8 cellular contexts compared by ENCODE assay signal in genomic region chr10:100508691-100509150, GRCh38. TPM values are rescaled to one million over a fixed set of nuclear protein-coding genes. Genes with fewer than 3 reads are reported as not detected.
DNase-seq lines count a peak whose midpoint lies in the region; ATAC-seq and TF ChIP-seq lines count a peak whose summit lies in the region.

No MANE protein-coding gene starts in this region.

- H3K9me3 Mint-ChIP-seq in T-helper 2 cell treated with Interferon-gamma antibody and Interleukin-4, amounts not matched to agents 5 μg/mL and 100 μg/mL, for 36 hours, result no peaks in the 10 kb centered on the region
- no peaks in the 10 kb centered on the region for H3K9me3 Mint-ChIP-seq in naive thymus-derived CD4-positive, alpha-beta T cell

- H3K4me1 Mint-ChIP-seq in T-helper 2 cell treated with Interferon-gamma antibody and Interleukin-4, amounts not matched to agents 5 μg/mL and 100 μg/mL, for 36 hours (ENCODE audit: low read depth), result peaks cover 83% of the 10 kb centered on the region
- H3K4me1 Mint-ChIP-seq in naive thymus-derived CD4-positive, alpha-beta T cell, result peaks cover 43 to 88% (median 70%) of the 10 kb centered on the region in 7 donors

- POLR2A ChIA-PET in naive thymus-derived CD4-positive, alpha-beta T cell (lab: Charles Lee), result interaction anchor here (0.6 to 1.5 kb wide), 4 partner anchors 10 to 61 kb away, joined by 3 to 8 read pairs (median 3); partner anchors contain the start of genes HIF1AN and NDUFB8

- peaks cover 16% of the 10 kb centered on the region for H3K4me1 ChIP-seq in cardiac muscle cell (ENCODE audit: low read depth)
- peaks cover 50 to 59% of the 10 kb centered on the region in 2 donors for H3K4me1 ChIP-seq in naive thymus-derived CD4-positive, alpha-beta T cell (ENCODE audit: control insufficient read depth in 2 of 2, insufficient read depth in 2 of 2, low read length in 2 of 2)

- no peak overlapping the region for H3K27ac ChIP-seq in cardiac muscle cell
- peak overlapping the region; percentile 47 for H3K27ac ChIP-seq in naive thymus-derived CD4-positive, alpha-beta T cell (ENCODE audit: low read depth, low read length)

- peak; percentile 65 for TF ChIP-seq CTCF in cardiac muscle cell (IDR thresholded peaks at IDR 0.05; ENCODE audit: low read depth, low read length)
- TF ChIP-seq CTCF in choroid plexus epithelial cell (conservative IDR thresholded peaks at IDR 0.05; ENCODE audit: low read depth, low read length), result peak; percentile 77

- CTCF ChIA-PET in naive thymus-derived CD4-positive, alpha-beta T cell (lab: Charles Lee), result interaction anchor here (0.6 to 5.7 kb wide), 27 partner anchors 10 to 662 kb away, joined by 3 to 51 read pairs (median 4); partner anchors contain the start of genes NDUFB8 and SEC31B

- no peaks in the 10 kb centered on the region for H3K9me3 ChIP-seq in cardiac muscle cell (ENCODE audit: low read depth)
- H3K9me3 ChIP-seq in naive thymus-derived CD4-positive, alpha-beta T cell (ENCODE audit: control insufficient read depth in 2 of 3, low read length in 3 of 3), result no peaks in the 10 kb centered on the region

- H3K27ac Mint-ChIP-seq in T-helper 2 cell treated with Interferon-gamma antibody and Interleukin-4, amounts not matched to agents 5 μg/mL and 100 μg/mL, for 36 hours, result peak overlapping the region; percentile 93
- H3K27ac Mint-ChIP-seq in naive thymus-derived CD4-positive, alpha-beta T cell, result peak overlapping the region; percentile 53 to 94 (median 91)

- DNase-seq in cardiac muscle cell (ENCODE audit: low read depth in 1 of 2, low spot score in 1 of 2), result peak; percentile 47 to 66
- DNase-seq in left ventricle myocardium superior, result no peak
- peak; percentile 11 for DNase-seq in KG1 (lab: John Stamatoyannopoulos, UW)
- DNase-seq in T-helper 2 cell treated with Interferon-gamma antibody and Interleukin-4, amounts not matched to agents 5 μg/mL and 100 μg/mL, for 36 hours (ENCODE audit: low spot score), result peak; percentile 62
- DNase-seq in choroid plexus epithelial cell (ENCODE audit: low read depth), result peak; percentile 79
- DNase-seq in naive thymus-derived CD4-positive, alpha-beta T cell, result peak in 8 of 9 donors; percentile 39 to 80 (median 72)
- no peak for DNase-seq in NCI-H524 treated with DMSO at 0.1 percent for 48 hours (lab: John Stamatoyannopoulos, UW)

- ATAC-seq in left ventricle myocardium superior (no peak), GM18907 (IDR thresholded peaks at IDR 0.05; ENCODE audit: unreplicated experiment) (no peak)
- ATAC-seq in naive thymus-derived CD4-positive, alpha-beta T cell, result peak; percentile 69

- H3K27me3 Mint-ChIP-seq in T-helper 2 cell treated with Interferon-gamma antibody and Interleukin-4, amounts not matched to agents 5 μg/mL and 100 μg/mL, for 36 hours (ENCODE audit: low read depth), result no peaks in the 10 kb centered on the region
- H3K27me3 Mint-ChIP-seq in naive thymus-derived CD4-positive, alpha-beta T cell, result no peaks in the 10 kb centered on the region

- H3K36me3 ChIP-seq in cardiac muscle cell, result peaks cover 7% of the 10 kb centered on the region
- H3K36me3 ChIP-seq in naive thymus-derived CD4-positive, alpha-beta T cell (ENCODE audit: control insufficient read depth in 2 of 3, insufficient read depth in 3 of 3, low read length in 3 of 3), result peaks cover 2 to 30% (median 18%) of the 10 kb centered on the region in 3 experiments

- H3K4me3 ChIP-seq in cardiac muscle cell (no peak overlapping the region), choroid plexus epithelial cell (ENCODE audit: low read depth, low read length) (no peak overlapping the region)
- peak overlapping the region; percentile 21 for H3K4me3 ChIP-seq in naive thymus-derived CD4-positive, alpha-beta T cell (ENCODE audit: low read length)

- intact Hi-C loops in left ventricle myocardium superior (cut with micrococcal nuclease), result no loop called here
- intact Hi-C loops in naive thymus-derived CD4-positive, alpha-beta T cell (cut with micrococcal nuclease), result loop anchor here (1.0 to 2.0 kb wide), 10 partner anchors 10 to 222 kb away; partner anchors contain the start of genes BLOC1S2 (in 1 of the 2) and NDUFB8 (in 1 of the 2)

- peak overlapping the region; percentile 85 for H3K4me3 Mint-ChIP-seq in T-helper 2 cell treated with Interferon-gamma antibody and Interleukin-4, amounts not matched to agents 5 μg/mL and 100 μg/mL, for 36 hours
- H3K4me3 Mint-ChIP-seq in naive thymus-derived CD4-positive, alpha-beta T cell, result peak overlapping the region; percentile 21 to 91 (median 71)

- peaks cover 55% of the 10 kb centered on the region for H3K36me3 Mint-ChIP-seq in T-helper 2 cell treated with Interferon-gamma antibody and Interleukin-4, amounts not matched to agents 5 μg/mL and 100 μg/mL, for 36 hours (ENCODE audit: low read depth)
- peaks cover 6 to 55% (median 29%) of the 10 kb centered on the region in 5 donors for H3K36me3 Mint-ChIP-seq in naive thymus-derived CD4-positive, alpha-beta T cell

- H3K27me3 ChIP-seq in cardiac muscle cell, result no peaks in the 10 kb centered on the region
- H3K27me3 ChIP-seq in naive thymus-derived CD4-positive, alpha-beta T cell (ENCODE audit: control insufficient read depth in 2 of 2, insufficient read depth in 2 of 2, low read length in 2 of 2), result no peaks in the 10 kb centered on the region

RNA-seq across cellular contexts. Expression of gene SEC31B, which starts 10.9 kb away (rescaled TPM):
- total RNA-seq in cardiac muscle cell, result 8.0 and 13.2 TPM in 2 replicates
- 15.0 and 23.1 TPM in 2 replicates for polyA plus RNA-seq in cardiac muscle cell
- 8.5 TPM for total RNA-seq in left ventricle myocardium superior
- total RNA-seq in naive thymus-derived CD4-positive, alpha-beta T cell, result 100 to 1,000 TPM in 1 of 5 experiments, 10 to 100 TPM in 4; 61.7 to 295 (median 65.1) TPM
- 1 to 10 TPM; 1.1 to 1.8 TPM for polyA plus RNA-seq in naive thymus-derived CD4-positive, alpha-beta T cell

RNA-seq across cellular contexts. Expression of gene NDUFB8, which starts 20.9 kb away (rescaled TPM):
- total RNA-seq in cardiac muscle cell (296 and 504 TPM in 2 replicates), left ventricle myocardium superior (451 TPM)
- 577 and 748 TPM in 2 replicates for polyA plus RNA-seq in cardiac muscle cell
- 100 to 1,000 TPM; 137 to 304 (median 142) TPM for total RNA-seq in naive thymus-derived CD4-positive, alpha-beta T cell
- polyA plus RNA-seq in naive thymus-derived CD4-positive, alpha-beta T cell, result 100 to 1,000 TPM; 390 to 554 TPM

RNA-seq across cellular contexts. Expression of gene HIF1AN, which starts 27.0 kb away (rescaled TPM):
- 16.6 and 20.3 TPM in 2 replicates for total RNA-seq in cardiac muscle cell
- polyA plus RNA-seq in cardiac muscle cell, result 37.4 and 40.2 TPM in 2 replicates
- total RNA-seq in left ventricle myocardium superior, result 54.6 TPM
- 10 to 100 TPM; 43.3 to 74.9 (median 54.8) TPM for total RNA-seq in naive thymus-derived CD4-positive, alpha-beta T cell
- polyA plus RNA-seq in naive thymus-derived CD4-positive, alpha-beta T cell, result 10 to 100 TPM; 24.0 to 28.8 TPM

RNA-seq across cellular contexts. Expression of gene WNT8B, which starts 45.9 kb away (rescaled TPM):
- total RNA-seq in cardiac muscle cell (0.07 TPM in 1 of 2 replicates, not detected in the other), left ventricle myocardium superior (not detected)
- polyA plus RNA-seq in cardiac muscle cell, result not detected in 2 replicates
- total RNA-seq in naive thymus-derived CD4-positive, alpha-beta T cell, result under 1 TPM in 2 of 5 experiments, not detected in 3; 0.27 to 0.44 TPM
- under 1 TPM; 0.09 to 0.11 TPM for polyA plus RNA-seq in naive thymus-derived CD4-positive, alpha-beta T cell

Comparison
In these comparisons a context has a peak if more than half of its experiments do, and no peak if none do; other contexts are left out.
1. DNase-seq: peak in cardiac muscle cell (2 of 2), KG1 (single experiment), T-helper 2 cell treated with Interferon-gamma antibody and Interleukin-4, amounts not matched to agents 5 μg/mL and 100 μg/mL, for 36 hours (single experiment), choroid plexus epithelial cell (single experiment) and naive thymus-derived CD4-positive, alpha-beta T cell (8 of 9); none in left ventricle myocardium superior (single experiment) and NCI-H524 treated with DMSO at 0.1 percent for 48 hours (single experiment).